In genomic region chr2:18987592-18988073, GRCh38 we compare ENCODE assay signal across 8 cellular contexts.
A peak's percentile ranks its signal among the peaks of the same experiment; 100 is the strongest.
DNase-seq lines count a peak whose midpoint lies in the region; ATAC-seq and TF ChIP-seq lines count a peak whose summit lies in the region.
"Had no signal": no experiment of that assay in that cellular context is flagged by ENCODE, and none has a peak within 500 bp of the region (broad histone marks: within the 10 kb centered on the region; RNA-seq: fewer than 3 reads in every experiment).

No MANE protein-coding gene starts in this region.

- no peak overlapping the region for H3K4me3 ChIP-seq in thyroid gland (replicated peaks in 1 of 3)
- H3K4me3 ChIP-seq: K562 had no signal

- DNase-seq in LHCN-M2 (ENCODE audit: low read depth) (peak; percentile 96), T1000 (lab: John Stamatoyannopoulos, UW) (peak; percentile 49), hepatic stellate cell (ENCODE audit: low spot score) (peak; percentile 28), thyroid gland (peak; percentile 63 to 74), GDM1 (lab: John Stamatoyannopoulos, UW) (no peak)
- no peak for DNase-seq in stimulated activated CD4-positive, alpha-beta T cell treated with anti-CD3 and anti-CD28 coated beads, Interleukin-4, amount 100 ng/mL, for 4 hours

- no peaks in the 10 kb centered on the region for H3K27me3 ChIP-seq in thyroid gland

- 25 to 34% methylated on average over 4 of the region's 4 CpGs for WGBS in thyroid gland, 2 donors

- intact Hi-C loops in thyroid gland (cut with DNase I) = loop anchor here (10.0 kb wide), 1 partner anchor 367 kb away; the partner anchor contains the start of gene OSR1

- no peak for ATAC-seq in HG03432 (IDR thresholded peaks at IDR 0.05; ENCODE audit: unreplicated experiment)
- ATAC-seq: K562 had no signal

- peaks cover 41 to 46% of the 10 kb centered on the region in 2 donors for H3K4me1 ChIP-seq in thyroid gland

- no peaks in the 10 kb centered on the region for H3K9me3 ChIP-seq in thyroid gland

- no peaks in the 10 kb centered on the region for H3K36me3 ChIP-seq in thyroid gland

- TF ChIP-seq POLR2A in thyroid gland (IDR thresholded peaks at IDR 0.05) = no peak

- peak overlapping the region in 1 of 3 donors; percentile 45 for H3K27ac ChIP-seq in thyroid gland

- TF ChIP-seq CTCF in thyroid gland (IDR thresholded peaks at IDR 0.05) = peak in 4 of 6 experiments; percentile 14 to 26 (median 20)

Comparison
In these comparisons a context has a peak if more than half of its experiments do, and no peak if none do; other contexts are left out.
1. DNase-seq: peak in LHCN-M2 (single experiment), T1000 (single experiment), hepatic stellate cell (single experiment) and thyroid gland (2 of 2); none in stimulated activated CD4-positive, alpha-beta T cell treated with anti-CD3 and anti-CD28 coated beads, Interleukin-4, amount 100 ng/mL, for 4 hours (0 of 2) and GDM1 (single experiment).